9 cellular contexts compared by ENCODE assay signal in genomic region chr1:154342836-154343472, GRCh38. TPM values are rescaled to one million over a fixed set of nuclear protein-coding genes. Genes with fewer than 3 reads are reported as not detected.
A peak's percentile ranks its signal among the peaks of the same experiment; 100 is the strongest.
DNase-seq lines count a peak whose midpoint lies in the region; ATAC-seq and TF ChIP-seq lines count a peak whose summit lies in the region.
"Had no signal": no experiment of that assay in that cellular context is flagged by ENCODE, and none has a peak within 500 bp of the region (broad histone marks: within the 10 kb centered on the region; RNA-seq: fewer than 3 reads in every experiment).

No MANE protein-coding gene starts in this region.

- H3K9ac ChIP-seq in GM23248 = no peak overlapping the region

- TF ChIP-seq CTCF in RWPE1 (conservative IDR thresholded peaks at IDR 0.05; ENCODE audit: low read depth) = no peak
- TF ChIP-seq CTCF in heart right ventricle (IDR thresholded peaks at IDR 0.05) = no peak

- CTCF ChIA-PET in RWPE1 (lab: Yijun Ruan, JAX) = interaction anchor here (0.6 to 2.1 kb wide), 3 partner anchors 8 to 19 kb away, joined by 3 to 14 read pairs (median 4); no protein-coding TSS in a partner anchor

- no peak for DNase-seq in RWPE1 (ENCODE audit: low spot score)
- DNase-seq in activated T-cell treated with anti-CD3 and anti-CD28 coated beads for 48 hours (ENCODE audit: low read depth) = peak; percentile 58
- DNase-seq in heart right ventricle = peak in 1 of 2 donors; percentile 35
- DNase-seq in stimulated activated CD8-positive, alpha-beta memory T cell treated with anti-CD3 and anti-CD28 coated beads, Interleukin-15, amount 100 ng/mL, for 4 hours (ENCODE audit: low read depth in 2 of 2) = peak; percentile 42 to 54
- no peak for DNase-seq in NCI-H2227 (lab: John Stamatoyannopoulos, UW; ENCODE audit: unreplicated experiment)
- no peak for DNase-seq in GM23248
- DNase-seq: brain microvascular endothelial cell had no signal

- in situ Hi-C loops in GM23248 (cut with MboI) = no loop called here

- ATAC-seq in heart right ventricle (peak in 6 of 8 donors; percentile 37 to 59 (median 45)), GM21447 (IDR thresholded peaks at IDR 0.05; ENCODE audit: unreplicated experiment) (no peak), HG02678 (IDR thresholded peaks at IDR 0.05; ENCODE audit: unreplicated experiment) (no peak)

- no peak overlapping the region for H3K4me2 ChIP-seq in GM23248 (ENCODE audit: unreplicated experiment)

- H3K79me2 ChIP-seq in GM23248 (ENCODE audit: insufficient read depth) = peaks cover 8% of the 10 kb centered on the region; the same call in 1 of the 2 replicates

- H4K20me1 ChIP-seq in GM23248 (ENCODE audit: insufficient read depth) = no peaks in the 10 kb centered on the region

- peaks cover 4 to 99% (median 68%) of the 10 kb centered on the region in 9 donors for H3K36me3 ChIP-seq in heart right ventricle
- H3K36me3 ChIP-seq in GM23248 (ENCODE audit: low read depth) = peaks cover 75% of the 10 kb centered on the region

- peaks cover 19% of the 10 kb centered on the region; the same call in 1 of the 2 replicates for H3F3A ChIP-seq in GM23248 (ENCODE audit: insufficient read depth)

- intact Hi-C loops in heart right ventricle (cut with DNase I) = loop anchor here in 1 of 10 donors (10.0 kb wide), 1 partner anchor 102 kb away; no protein-coding TSS in a partner anchor

- H3K4me1 ChIP-seq in heart right ventricle (peaks cover 0 to 53% (median 0%) of the 10 kb centered on the region in 9 donors), GM23248 (ENCODE audit: insufficient read depth) (no peaks in the 10 kb centered on the region; the same call in 1 of the 2 replicates)

- H3K9me3 ChIP-seq in heart right ventricle = no peaks in the 10 kb centered on the region
- H3K9me3 ChIP-seq in GM23248 (ENCODE audit: low read depth) = no peaks in the 10 kb centered on the region

- POLR2A ChIA-PET in RWPE1 (lab: Yijun Ruan, JAX; ENCODE audit: low non-redundant PET) = interaction anchor here (0.5 kb wide), 1 partner anchor 10 kb away, joined by 3 read pairs; no protein-coding TSS in a partner anchor

- H3K9me2 ChIP-seq in GM23248 (ENCODE audit: insufficient read depth) = no peaks in the 10 kb centered on the region

- no peak overlapping the region for H2AFZ ChIP-seq in GM23248

- H3K4me3 ChIP-seq in heart right ventricle (peak overlapping the region in 1 of 10 donors; percentile 12), GM23248 (no peak overlapping the region)

- WGBS in heart right ventricle, 2 donors = 76% methylated on average over 21 of the region's 21 CpGs
- 86 to 87% methylated on average over 21 of the region's 21 CpGs for WGBS in GM23248 (ENCODE audit: low coverage in 1 of 2, low lambda C conversion rate in 2 of 2, missing lambda C conversion rate in 2 of 2), 2 experiments

- no peaks in the 10 kb centered on the region for H3K27me3 ChIP-seq in heart right ventricle
- H3K27me3 ChIP-seq in GM23248 (replicated peaks; ENCODE audit: insufficient read depth) = no peaks in the 10 kb centered on the region
- H3K27me3 ChIP-seq: brain microvascular endothelial cell had no signal

- H3K27ac ChIP-seq in RWPE1 (peak overlapping the region; percentile 18; the same call in 1 of the 2 replicates), heart right ventricle (peak overlapping the region in 1 of 10 donors; percentile 88), GM23248 (no peak overlapping the region)
- H3K27ac ChIP-seq: brain microvascular endothelial cell had no signal

RNA-seq across cellular contexts. Expression of gene ATP8B2, which starts 17.6 kb away (rescaled TPM):
- total RNA-seq in heart right ventricle = 10 to 100 TPM; 10.3 to 17.3 (median 13.3) TPM
- 10 to 100 TPM in 1 of 2 donors, 1 to 10 TPM in 1; 8.0 to 16.8 TPM for polyA plus RNA-seq in heart right ventricle
- total RNA-seq in GM23248 (2014; rRNA removed; shearing (Covaris generic)) = 200 and 203 TPM in 2 replicates
- polyA plus RNA-seq in GM23248 (2016; fragmentation: Nextera tagmentation; extraction: Ambion mirVana) = 17.6 and 20.1 TPM in 2 replicates

RNA-seq across cellular contexts. Expression of gene AQP10, which starts 22.1 kb away (rescaled TPM):
- total RNA-seq in heart right ventricle = 1 to 10 TPM in 1 of 10 donors, under 1 TPM in 6, not detected in 3; 0.12 to 1.5 (median 0.48) TPM
- polyA plus RNA-seq in heart right ventricle (under 1 TPM in 1 of 2 donors, not detected in 1; 0.35 TPM), GM23248 (2016; fragmentation: Nextera tagmentation; extraction: Ambion mirVana) (not detected in 2 replicates)
- not detected in 2 replicates for total RNA-seq in GM23248 (2014; rRNA removed; shearing (Covaris generic))

Comparison
In these comparisons a context has a peak if more than half of its experiments do, and no peak if none do; other contexts are left out.
1. DNase-seq: peak in activated T-cell treated with anti-CD3 and anti-CD28 coated beads for 48 hours (single experiment) and stimulated activated CD8-positive, alpha-beta memory T cell treated with anti-CD3 and anti-CD28 coated beads, Interleukin-15, amount 100 ng/mL, for 4 hours (2 of 2); none in RWPE1 (single experiment), NCI-H2227 (single experiment) and GM23248 (single experiment).
2. ATAC-seq: peak in heart right ventricle (6 of 8); none in GM21447 (single experiment) and HG02678 (single experiment).
3. RNA of gene ATP8B2, which starts 17.6 kb away (total RNA-seq): 200 to 203 TPM in GM23248; 10.3 to 17.3 TPM in heart right ventricle; every median in the first group is over 10 times any median in the second.